ENCODE assay signal across 14 cellular contexts in genomic region chr17:55436224-55437164, GRCh38. TPM values are rescaled to one million over a fixed set of nuclear protein-coding genes. Genes with fewer than 3 reads are reported as not detected.
A peak's percentile ranks its signal among the peaks of the same experiment; 100 is the strongest.
DNase-seq lines count a peak whose midpoint lies in the region; ATAC-seq and TF ChIP-seq lines count a peak whose summit lies in the region.
"Had no signal": no experiment of that assay in that cellular context is flagged by ENCODE, and none has a peak within 500 bp of the region (broad histone marks: within the 10 kb centered on the region; RNA-seq: fewer than 3 reads in every experiment).

No MANE protein-coding gene starts in this region.

- CTCF ChIA-PET in HEK293 (lab: Yijun Ruan, JAX), result interaction anchor here (1.3 kb wide), 1 partner anchor 10 kb away, joined by 3 read pairs; no protein-coding TSS in a partner anchor

- H3K4me3 Mint-ChIP-seq in activated CD4-positive, alpha-beta T cell treated with anti-CD3 and anti-CD28 coated beads, Interleukin-2, amount 10 ng/mL, durations not matched to agents 24 days and 14 days, result no peak overlapping the region
- H3K4me3 Mint-ChIP-seq: natural killer cell had no signal

- H3K36me3 ChIP-seq in HEK293 (ENCODE audit: control insufficient read depth in 2 of 2, insufficient read depth in 1 of 2, low read length in 2 of 2), result no peaks in the 10 kb centered on the region
- no peaks in the 10 kb centered on the region for H3K36me3 ChIP-seq in spleen
- H3K36me3 ChIP-seq: tibial artery had no signal

- 85 to 93% (median 91%) methylated on average over 4 of the region's 4 CpGs for WGBS in spleen, 5 donors

- peak overlapping the region; percentile 1 for H3K27ac Mint-ChIP-seq in activated CD4-positive, alpha-beta T cell treated with anti-CD3 and anti-CD28 coated beads, Interleukin-2, amount 10 ng/mL, durations not matched to agents 24 days and 14 days
- H3K27ac Mint-ChIP-seq: natural killer cell had no signal

- TF ChIP-seq CTCF in HEK293 (tag by site-specific recombination; IDR thresholded peaks at IDR 0.05) (no peak), spleen (IDR thresholded peaks at IDR 0.05 in 8 of 11, conservative IDR thresholded peaks at IDR 0.05 in 3 of 11) (no peak)

- peak overlapping the region; percentile 63; the same call in 1 of the 2 replicates for H3K27ac ChIP-seq in HEK293 (ENCODE audit: extremely low read depth, low read depth, low read length)
- peak overlapping the region in 5 of 8 donors; percentile 29 to 66 (median 58) for H3K27ac ChIP-seq in spleen
- H3K27ac ChIP-seq: tibial artery had no signal

- H3K4me3 ChIP-seq in HEK293 (ENCODE audit: low read depth, low read length) (no peak overlapping the region), spleen (peak overlapping the region in 2 of 8 donors; percentile 12 to 37)
- H3K4me3 ChIP-seq: tibial artery had no signal

- H3K4me1 Mint-ChIP-seq in activated CD4-positive, alpha-beta T cell treated with anti-CD3 and anti-CD28 coated beads, Interleukin-2, amount 10 ng/mL, durations not matched to agents 24 days and 14 days, result peaks cover 43% of the 10 kb centered on the region
- H3K4me1 Mint-ChIP-seq: natural killer cell had no signal

- H3K27me3 Mint-ChIP-seq in activated CD4-positive, alpha-beta T cell treated with anti-CD3 and anti-CD28 coated beads, Interleukin-2, amount 10 ng/mL, durations not matched to agents 24 days and 14 days, result peaks cover 2% of the 10 kb centered on the region

- peak; percentile 9 for ATAC-seq in HG03469 (IDR thresholded peaks at IDR 0.05; ENCODE audit: unreplicated experiment)
- ATAC-seq: natural killer cell had no signal

- no peak for TF ChIP-seq POLR2A in spleen (IDR thresholded peaks at IDR 0.05)

- H3K9me3 Mint-ChIP-seq in activated CD4-positive, alpha-beta T cell treated with anti-CD3 and anti-CD28 coated beads, Interleukin-2, amount 10 ng/mL, durations not matched to agents 24 days and 14 days, result peaks cover 4% of the 10 kb centered on the region
- H3K9me3 Mint-ChIP-seq: natural killer cell had no signal

- DNase-seq in activated CD4-positive, alpha-beta T cell treated with anti-CD3 and anti-CD28 coated beads, Interleukin-2, amount 10 ng/mL, durations not matched to agents 24 days and 14 days, result no peak
- no peak for DNase-seq in activated CD4-positive, alpha-beta T cell treated with anti-CD3 and anti-CD28 coated beads, Interleukin-2, amount 50 U/mL, for 1 hour
- DNase-seq in spleen (no peak), SIG-M5 (lab: John Stamatoyannopoulos, UW) (no peak)
- DNase-seq in activated naive CD4-positive, alpha-beta T cell (lab: John Stamatoyannopoulos, UW), result no peak
- DNase-seq in stimulated activated CD4-positive, alpha-beta T cell treated with anti-CD3 and anti-CD28 coated beads, Interleukin-15, amount 100 ng/mL, for 24 hours, result no peak
- DNase-seq: activated gamma-delta T cell treated with Interleukin-2 at 50 U/mL for 16 hours; effector memory CD4-positive, alpha-beta T cell; HCEC 1CT; natural killer cell; stimulated activated CD4-positive, alpha-beta T cell treated with anti-CD3 and anti-CD28 coated beads, Interleukin-1b, Interleukin-23, amount 100 ng/mL, for 48 hours; tibial artery had no signal

- POLR2A ChIA-PET in HEK293 (lab: Yijun Ruan, JAX), result interaction anchor here (1.3 kb wide), 1 partner anchor 26 kb away, joined by 3 read pairs; no protein-coding TSS in a partner anchor

- no peaks in the 10 kb centered on the region for H3K27me3 ChIP-seq in spleen (replicated peaks in 1 of 7)
- H3K27me3 ChIP-seq: tibial artery had no signal

- H3K4me1 ChIP-seq in HEK293 (ENCODE audit: control insufficient read depth, insufficient read depth, low read length) (peaks cover 22% of the 10 kb centered on the region), spleen (peaks cover 0 to 21% (median 18%) of the 10 kb centered on the region in 6 donors)

- H3K9me3 ChIP-seq in HEK293 (ENCODE audit: control insufficient read depth, insufficient read depth, low read depth, low read length) (no peaks in the 10 kb centered on the region), spleen (no peaks in the 10 kb centered on the region)
- H3K9me3 ChIP-seq: tibial artery had no signal

- intact Hi-C loops in activated CD4-positive, alpha-beta T cell treated with anti-CD3 and anti-CD28 coated beads, Interleukin-2, amount 10 ng/mL, durations not matched to agents 24 days and 14 days (cut with micrococcal nuclease), result loop anchor here (2.0 kb wide), 1 partner anchor 22 kb away; no protein-coding TSS in a partner anchor
- intact Hi-C loops in spleen (cut with DNase I; ENCODE audit: low total_unique reads), result no loop called here

- H3K36me3 Mint-ChIP-seq in activated CD4-positive, alpha-beta T cell treated with anti-CD3 and anti-CD28 coated beads, Interleukin-2, amount 10 ng/mL, durations not matched to agents 24 days and 14 days (ENCODE audit: low read depth), result no peaks in the 10 kb centered on the region
- H3K36me3 Mint-ChIP-seq: natural killer cell had no signal

TF ChIP-seq in HEK293, 187 proteins besides CTCF, POLR2A, EP300 and RAD21:
- TF ChIP-seq PRDM4 (tag by site-specific recombination; IDR thresholded peaks at IDR 0.05), result no peak
- TF ChIP-seq ZNF521 (tag by site-specific recombination; IDR thresholded peaks at IDR 0.05), result no peak
- no peak for TF ChIP-seq ZSCAN23 (tag by site-specific recombination; IDR thresholded peaks at IDR 0.05)
- TF ChIP-seq ZNF555 (tag by site-specific recombination; conservative IDR thresholded peaks at IDR 0.05), result no peak
- no peak for TF ChIP-seq ZNF558 (tag by site-specific recombination; IDR thresholded peaks at IDR 0.05)
- TF ChIP-seq ZBTB17 (tag by site-specific recombination; IDR thresholded peaks at IDR 0.05), result no peak
- no peak for TF ChIP-seq ZSCAN30 (tag by site-specific recombination; IDR thresholded peaks at IDR 0.05)
- TF ChIP-seq KLF9 (tag by site-specific recombination; IDR thresholded peaks at IDR 0.05; ENCODE audit: low read depth), result no peak
- no peak for TF ChIP-seq ZIC2 (tag by site-specific recombination; IDR thresholded peaks at IDR 0.05)
- TF ChIP-seq ZNF404 (tag by site-specific recombination; IDR thresholded peaks at IDR 0.05), result no peak
- TF ChIP-seq ZNF112 (tag by site-specific recombination; IDR thresholded peaks at IDR 0.05), result no peak
- TF ChIP-seq, protein P1, sequence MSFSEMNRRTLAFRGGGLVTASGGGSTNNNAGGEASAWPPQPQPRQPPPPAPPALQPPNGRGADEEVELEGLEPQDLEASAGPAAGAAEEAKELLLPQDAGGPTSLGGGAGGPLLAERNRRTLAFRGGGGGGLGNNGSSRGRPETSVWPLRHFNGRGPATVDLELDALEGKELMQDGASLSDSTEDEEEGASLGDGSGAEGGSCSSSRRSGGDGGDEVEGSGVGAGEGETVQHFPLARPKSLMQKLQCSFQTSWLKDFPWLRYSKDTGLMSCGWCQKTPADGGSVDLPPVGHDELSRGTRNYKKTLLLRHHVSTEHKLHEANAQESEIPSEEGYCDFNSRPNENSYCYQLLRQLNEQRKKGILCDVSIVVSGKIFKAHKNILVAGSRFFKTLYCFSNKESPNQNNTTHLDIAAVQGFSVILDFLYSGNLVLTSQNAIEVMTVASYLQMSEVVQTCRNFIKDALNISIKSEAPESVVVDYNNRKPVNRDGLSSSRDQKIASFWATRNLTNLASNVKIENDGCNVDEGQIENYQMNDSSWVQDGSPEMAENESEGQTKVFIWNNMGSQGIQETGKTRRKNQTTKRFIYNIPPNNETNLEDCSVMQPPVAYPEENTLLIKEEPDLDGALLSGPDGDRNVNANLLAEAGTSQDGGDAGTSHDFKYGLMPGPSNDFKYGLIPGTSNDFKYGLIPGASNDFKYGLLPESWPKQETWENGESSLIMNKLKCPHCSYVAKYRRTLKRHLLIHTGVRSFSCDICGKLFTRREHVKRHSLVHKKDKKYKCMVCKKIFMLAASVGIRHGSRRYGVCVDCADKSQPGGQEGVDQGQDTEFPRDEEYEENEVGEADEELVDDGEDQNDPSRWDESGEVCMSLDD (tag by site-specific recombination; IDR thresholded peaks at IDR 0.05), result no peak
- no peak for TF ChIP-seq ZFHX2 (tag by site-specific recombination; conservative IDR thresholded peaks at IDR 0.05)

RNA-seq across cellular contexts. Expression of gene MMD, which starts 14.9 kb away (rescaled TPM):
- 21.7 and 23.4 TPM in 2 replicates for total RNA-seq in activated CD4-positive, alpha-beta T cell treated with anti-CD3 and anti-CD28 coated beads, Interleukin-2, amount 10 ng/mL, durations not matched to agents 24 days and 14 days
- total RNA-seq in spleen, result 10 to 100 TPM; 25.8 to 47.9 (median 42.7) TPM
- 10 to 100 TPM; 18.6 to 23.6 (median 19.0) TPM for polyA plus RNA-seq in spleen
